In genomic region chr5:76612942-76613341, GRCh38 we compare ENCODE assay signal across 16 cellular contexts. TPM values are rescaled to one million over a fixed set of nuclear protein-coding genes. Genes with fewer than 3 reads are reported as not detected.
A peak's percentile ranks its signal among the peaks of the same experiment; 100 is the strongest.
DNase-seq lines count a peak whose midpoint lies in the region; ATAC-seq and TF ChIP-seq lines count a peak whose summit lies in the region.
"Had no signal": no experiment of that assay in that cellular context is flagged by ENCODE, and none has a peak within 500 bp of the region (broad histone marks: within the 10 kb centered on the region; RNA-seq: fewer than 3 reads in every experiment).

No MANE protein-coding gene starts in this region.

- H3K14ac ChIP-seq in neuronal stem cell (ENCODE audit: low read length) = peak overlapping the region; percentile 71

- intact Hi-C loops in CD14-positive monocyte (cut with micrococcal nuclease) (no loop called here), tibial artery (cut with DNase I; ENCODE audit: low total_unique reads) (no loop called here), PC-3 (cut with micrococcal nuclease) (no loop called here)

- H4K20me1 ChIP-seq in PC-3 (ENCODE audit: low read length) = no peaks in the 10 kb centered on the region
- H4K20me1 ChIP-seq: BLaER1 had no signal

- H3K4ac ChIP-seq in neuronal stem cell (ENCODE audit: low read length) = no peak overlapping the region

- no peak overlapping the region for H3K4me3 ChIP-seq in HEK293 (ENCODE audit: low read depth, low read length)
- no peak overlapping the region for H3K4me3 ChIP-seq in neuronal stem cell (ENCODE audit: low read length in 2 of 2)
- no peak overlapping the region for H3K4me3 ChIP-seq in tibial artery
- H3K4me3 ChIP-seq in PC-3 (ENCODE audit: low read length) = no peak overlapping the region
- H3K4me3 ChIP-seq: BLaER1 had no signal

- BruUV-seq in PC-3 (replicated peaks; lab: Mats Ljungman, UMichigan) = no TSS peak

- H3K27ac ChIP-seq in HEK293 (ENCODE audit: extremely low read depth, low read depth, low read length) (no peak overlapping the region), neuronal stem cell (replicated peaks; ENCODE audit: low read length) (no peak overlapping the region), tibial artery (no peak overlapping the region), PC-3 (ENCODE audit: low read length) (no peak overlapping the region)
- H3K27ac ChIP-seq: BLaER1 had no signal

- no peak overlapping the region for H2AK5ac ChIP-seq in neuronal stem cell (ENCODE audit: low read depth, low read length)

- 0 out of 2 replicates have a peak, but pooled peaks cover 3% of the 10 kb centered on the region for H3K4me1 ChIP-seq in HEK293 (ENCODE audit: control insufficient read depth, insufficient read depth, low read length)
- peaks cover 0 to 8% of the 10 kb centered on the region in 2 donors for H3K4me1 ChIP-seq in neuronal stem cell (ENCODE audit: control insufficient read depth in 2 of 2, insufficient read depth in 1 of 2, low read depth in 1 of 2, low read length in 2 of 2)
- no peaks in the 10 kb centered on the region for H3K4me1 ChIP-seq in tibial artery
- H3K4me1 ChIP-seq in PC-3 (ENCODE audit: insufficient read depth, low read length) = no peaks in the 10 kb centered on the region
- H3K4me1 ChIP-seq: BE2C, Caco-2 had no signal

- H3K27me3 ChIP-seq in neuronal stem cell (ENCODE audit: control insufficient read depth in 3 of 3, insufficient read depth in 3 of 3, low read depth in 1 of 3, low read length in 3 of 3) = no peaks in the 10 kb centered on the region
- no peaks in the 10 kb centered on the region for H3K27me3 ChIP-seq in tibial artery
- H3K27me3 ChIP-seq in PC-3 (ENCODE audit: low read length) = no peaks in the 10 kb centered on the region
- H3K27me3 ChIP-seq: BLaER1 had no signal

- H3K4me1 Mint-ChIP-seq in CD14-positive monocyte = peaks cover 8% of the 10 kb centered on the region

- H2BK120ac ChIP-seq in neuronal stem cell (ENCODE audit: low read depth, low read length) = peak overlapping the region; percentile 31

- no peak overlapping the region for H2AFZ ChIP-seq in neuronal stem cell (ENCODE audit: low read length)
- H2AFZ ChIP-seq in PC-3 (ENCODE audit: low read length) = no peak overlapping the region

- H3K36me3 Mint-ChIP-seq in CD14-positive monocyte = peaks cover 68 to 79% of the 10 kb centered on the region in 2 donors

- H4K8ac ChIP-seq in neuronal stem cell (ENCODE audit: low read depth, low read length) = no peak overlapping the region

- ATAC-seq in PC-3 = no peak
- ATAC-seq: CD8-positive, alpha-beta T cell had no signal

- TF ChIP-seq CTCF in CD14-positive monocyte (IDR thresholded peaks at IDR 0.05) = no peak
- no peak for TF ChIP-seq CTCF in HEK293 (tag by site-specific recombination; IDR thresholded peaks at IDR 0.05)
- no peak for TF ChIP-seq CTCF in tibial artery (IDR thresholded peaks at IDR 0.05)
- TF ChIP-seq CTCF in PC-3 (conservative IDR thresholded peaks at IDR 0.05; ENCODE audit: low read depth, low read length) = no peak

- H2BK15ac ChIP-seq in neuronal stem cell (ENCODE audit: low read length) = no peak overlapping the region

- no peaks in the 10 kb centered on the region for H3K79me1 ChIP-seq in neuronal stem cell (ENCODE audit: low read depth, low read length)

- no peaks in the 10 kb centered on the region for H3F3A ChIP-seq in PC-3 (ENCODE audit: low read length, unreplicated experiment)

- no peak overlapping the region for H2BK12ac ChIP-seq in neuronal stem cell (ENCODE audit: low read length)

- H3K4me3 Mint-ChIP-seq in CD14-positive monocyte = no peak overlapping the region
- H3K4me3 Mint-ChIP-seq: CD4-positive, alpha-beta T cell; CD8-positive, alpha-beta T cell had no signal

- H2BK5ac ChIP-seq in neuronal stem cell (ENCODE audit: low read length) = peak overlapping the region; percentile 78

- peaks cover 0 to 2% (median 0%) of the 10 kb centered on the region in 3 donors for H3K27me3 Mint-ChIP-seq in CD14-positive monocyte (ENCODE audit: low read depth in 3 of 3)
- H3K27me3 Mint-ChIP-seq: CD4-positive, alpha-beta T cell had no signal

- H4K91ac ChIP-seq in neuronal stem cell (ENCODE audit: low read depth, low read length, poor library complexity) = no peak overlapping the region

- no peaks in the 10 kb centered on the region for H3K9me3 Mint-ChIP-seq in CD14-positive monocyte
- H3K9me3 Mint-ChIP-seq: CD4-positive, alpha-beta T cell; CD8-positive, alpha-beta T cell had no signal

- no peaks in the 10 kb centered on the region for H3K9me3 ChIP-seq in HEK293 (ENCODE audit: control insufficient read depth, insufficient read depth, low read depth, low read length)
- H3K9me3 ChIP-seq in neuronal stem cell (replicated peaks in 1 of 2; ENCODE audit: control insufficient read depth in 2 of 2, insufficient read depth in 1 of 2, low read depth in 1 of 2, low read length in 2 of 2) = no peaks in the 10 kb centered on the region
- no peaks in the 10 kb centered on the region for H3K9me3 ChIP-seq in tibial artery
- no peaks in the 10 kb centered on the region for H3K9me3 ChIP-seq in PC-3 (ENCODE audit: low read length)
- H3K9me3 ChIP-seq: BE2C, BLaER1, Caco-2 had no signal

- peak overlapping the region in 5 of 7 donors; percentile 23 to 66 (median 50) for H3K27ac Mint-ChIP-seq in CD14-positive monocyte
- H3K27ac Mint-ChIP-seq: CD4-positive, alpha-beta T cell; CD8-positive, alpha-beta T cell had no signal

- no peaks in the 10 kb centered on the region for H3K9me2 ChIP-seq in PC-3 (replicated peaks; ENCODE audit: low read length)

- H3K23ac ChIP-seq in neuronal stem cell (ENCODE audit: low read depth, low read length, poor library complexity) = peak overlapping the region; percentile 25

- CTCF ChIA-PET in HEK293 (lab: Yijun Ruan, JAX) (interaction anchor here (0.9 to 2.8 kb wide), 3 partner anchors 10 to 162 kb away, joined by 3 to 17 read pairs (median 3); no protein-coding TSS in a partner anchor), PC-3 (lab: Charles Lee) (no interaction called here)

- DNase-seq in CD14-positive monocyte (ENCODE audit: low spot score) = no peak
- no peak for DNase-seq in neuronal stem cell (ENCODE audit: low spot score)
- DNase-seq in tibial artery = no peak
- DNase-seq in PC-3 = no peak
- DNase-seq: 8988T; ACHN; BE2C; C1 segment of cervical spinal cord; Caco-2; Calu3; CD4-positive, alpha-beta T cell; CD8-positive, alpha-beta T cell; DMS79 treated with DMSO at 0.1 percent for 48 hours; GF-D8 had no signal

- no peaks in the 10 kb centered on the region for H3K79me2 ChIP-seq in PC-3 (ENCODE audit: low read length)

- H3K18ac ChIP-seq in neuronal stem cell (ENCODE audit: low read length) = peak overlapping the region; percentile 35

- H3K4me2 ChIP-seq in neuronal stem cell (ENCODE audit: insufficient read depth, low read length, poor library complexity, severe bottlenecking) = no peak overlapping the region
- H3K4me2 ChIP-seq in PC-3 (ENCODE audit: low read length) = no peak overlapping the region
- H3K4me2 ChIP-seq: BLaER1 had no signal

- no CpG with 5 or more reads among the region's 5 CpGs for WGBS in neuronal stem cell (ENCODE audit: extremely low coverage in 2 of 2, insufficient read length in 2 of 2, insufficient replicate concordance in 1 of 2), 2 donors

- H3K9ac ChIP-seq in neuronal stem cell (ENCODE audit: low read depth, low read length, poor library complexity) = no peak overlapping the region
- H3K9ac ChIP-seq in PC-3 (ENCODE audit: low read length) = no peak overlapping the region
- H3K9ac ChIP-seq: BLaER1 had no signal

- POLR2A ChIA-PET in HEK293 (lab: Yijun Ruan, JAX) = no interaction called here
- POLR2A ChIA-PET in PC-3 (lab: Charles Lee; ENCODE audit: unreplicated experiment) = no interaction called here

- no peaks in the 10 kb centered on the region for H3K36me3 ChIP-seq in HEK293 (ENCODE audit: control insufficient read depth in 2 of 2, insufficient read depth in 1 of 2, low read length in 2 of 2)
- H3K36me3 ChIP-seq in neuronal stem cell (replicated peaks in 1 of 2; ENCODE audit: control insufficient read depth in 2 of 2, insufficient read depth in 2 of 2, low read length in 2 of 2) = peaks cover 2 to 16% of the 10 kb centered on the region in 2 donors
- no peaks in the 10 kb centered on the region for H3K36me3 ChIP-seq in tibial artery
- no peaks in the 10 kb centered on the region for H3K36me3 ChIP-seq in PC-3 (ENCODE audit: low read depth, low read length)
- H3K36me3 ChIP-seq: BE2C had no signal

TF ChIP-seq in HEK293, 187 proteins besides CTCF, POLR2A, EP300 and RAD21:
- TF ChIP-seq SP3 (tag by site-specific recombination; IDR thresholded peaks at IDR 0.05) = no peak
- TF ChIP-seq SCRT2 (tag by site-specific recombination; IDR thresholded peaks at IDR 0.05) = peak; percentile 79
- TF ChIP-seq ZNF16 (tag by site-specific recombination; IDR thresholded peaks at IDR 0.05; ENCODE audit: low read depth) = no peak
- no peak for TF ChIP-seq ZNF629 (tag by site-specific recombination; IDR thresholded peaks at IDR 0.05)
- peak; percentile 71; the same call in 1 of the 2 replicates for TF ChIP-seq SCRT1 (tag by site-specific recombination; IDR thresholded peaks at IDR 0.05; ENCODE audit: borderline replicate concordance)
- TF ChIP-seq ZNF791 (tag by site-specific recombination; IDR thresholded peaks at IDR 0.05) = no peak

RNA-seq across cellular contexts. Expression of gene F2RL2, which starts 10.3 kb away (rescaled TPM):
- under 1 TPM in 1 of 2 donors, not detected in 1; 0.14 TPM for polyA plus RNA-seq in CD14-positive monocyte
- polyA plus RNA-seq in neuronal stem cell (2013, experiment 1 of 2) = 1.6 TPM
- polyA plus RNA-seq in neuronal stem cell (2013, experiment 2 of 2) = 1.7 TPM
- total RNA-seq in PC-3 (2014; rRNA removed) = 0.11 TPM in 1 of 2 replicates, not detected in the other
- total RNA-seq: Caco-2; Calu3; CD4-positive, alpha-beta T cell; CD8-positive, alpha-beta T cell had no signal
